In the genomic region with DNA sequence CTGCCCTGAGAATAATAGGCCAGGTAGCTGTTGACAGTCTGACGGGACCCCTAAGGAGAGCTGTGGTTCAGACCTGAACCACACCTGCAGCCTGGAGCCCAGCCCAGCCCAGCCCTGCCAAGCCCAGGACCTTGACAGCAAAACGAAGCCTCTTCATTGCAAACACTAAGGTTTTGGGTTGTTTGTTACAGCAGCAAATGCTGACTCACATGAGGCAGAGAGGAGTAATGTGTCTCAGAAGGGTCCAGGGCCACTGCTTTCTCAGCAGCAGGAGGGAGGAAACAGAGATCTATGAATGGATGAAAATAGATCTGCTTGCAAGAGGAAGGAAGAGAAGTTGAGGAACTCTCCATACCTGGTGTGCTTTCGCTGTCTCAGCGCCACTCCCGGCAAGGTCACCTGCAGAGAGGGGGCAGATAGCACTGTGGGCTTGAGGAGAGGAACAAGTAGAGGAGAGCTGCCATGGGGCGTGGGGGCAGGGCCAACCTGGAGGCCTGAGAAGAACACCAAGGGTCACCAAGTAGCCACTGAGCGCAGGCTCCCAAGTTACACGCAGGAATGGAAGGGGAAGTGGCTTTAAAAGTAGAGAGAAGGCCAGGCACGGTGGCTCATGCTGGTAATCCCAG, we compare ENCODE assay signal across 2 cellular contexts.
TF ChIP-seq lines count a peak whose summit lies in the region.

No MANE protein-coding gene starts in this region.

TF ChIP-seq in IMR-90, 13 proteins besides CTCF, POLR2A, EP300 and RAD21:
- TF ChIP-seq, protein P1, sequence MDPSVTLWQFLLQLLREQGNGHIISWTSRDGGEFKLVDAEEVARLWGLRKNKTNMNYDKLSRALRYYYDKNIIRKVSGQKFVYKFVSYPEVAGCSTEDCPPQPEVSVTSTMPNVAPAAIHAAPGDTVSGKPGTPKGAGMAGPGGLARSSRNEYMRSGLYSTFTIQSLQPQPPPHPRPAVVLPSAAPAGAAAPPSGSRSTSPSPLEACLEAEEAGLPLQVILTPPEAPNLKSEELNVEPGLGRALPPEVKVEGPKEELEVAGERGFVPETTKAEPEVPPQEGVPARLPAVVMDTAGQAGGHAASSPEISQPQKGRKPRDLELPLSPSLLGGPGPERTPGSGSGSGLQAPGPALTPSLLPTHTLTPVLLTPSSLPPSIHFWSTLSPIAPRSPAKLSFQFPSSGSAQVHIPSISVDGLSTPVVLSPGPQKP (IDR thresholded peaks at IDR 0.05; ENCODE audit: borderline replicate concordance, low read depth, low read length), result no peak
- no peak for TF ChIP-seq SMC3 (IDR thresholded peaks at IDR 0.05; ENCODE audit: low read depth, low read length)

TF ChIP-seq in H1, 55 proteins besides CTCF, POLR2A, EP300 and RAD21:
- TF ChIP-seq CEBPB (IDR thresholded peaks at IDR 0.05; ENCODE audit: low read depth, low read length), result no peak
- no peak for TF ChIP-seq SP1 (IDR thresholded peaks at IDR 0.05; ENCODE audit: low read depth, low read length)
- TF ChIP-seq CTBP2 (IDR thresholded peaks at IDR 0.05; ENCODE audit: borderline replicate concordance, insufficient read depth, insufficient read length, low read length), result no peak
- no peak for TF ChIP-seq RBBP5 (IDR thresholded peaks at IDR 0.05; ENCODE audit: borderline replicate concordance, low read depth, low read length)
- no peak for TF ChIP-seq RFX5 (IDR thresholded peaks at IDR 0.05; ENCODE audit: borderline replicate concordance, low read depth, low read length)
- TF ChIP-seq EGR1 (IDR thresholded peaks at IDR 0.05; ENCODE audit: borderline replicate concordance, low read depth, low read length), result no peak
- TF ChIP-seq POU5F1 (IDR thresholded peaks at IDR 0.05; ENCODE audit: low read depth, low read length), result no peak
- TF ChIP-seq ASH2L (IDR thresholded peaks at IDR 0.05; ENCODE audit: low read length), result no peak
- TF ChIP-seq RXRA (IDR thresholded peaks at IDR 0.05; ENCODE audit: insufficient read depth, low read depth, low read length), result no peak
- no peak for TF ChIP-seq ZNF274 (IDR thresholded peaks at IDR 0.05; ENCODE audit: borderline replicate concordance, extremely low read depth, low read length)
- no peak for TF ChIP-seq CBX8 (IDR thresholded peaks at IDR 0.05; ENCODE audit: borderline replicate concordance, low read depth, low read length)
- no peak for TF ChIP-seq SUZ12 (IDR thresholded peaks at IDR 0.05; ENCODE audit: low read length)
- no peak for TF ChIP-seq SP2 (IDR thresholded peaks at IDR 0.05; ENCODE audit: low read length)
- no peak for TF ChIP-seq NANOG (IDR thresholded peaks at IDR 0.05; ENCODE audit: insufficient read depth, low read depth, low read length, poor library complexity, severe bottlenecking)
- no peak for TF ChIP-seq SIX5 (IDR thresholded peaks at IDR 0.05; ENCODE audit: low read depth, low read length)
- TF ChIP-seq GTF2F1 (IDR thresholded peaks at IDR 0.05; ENCODE audit: borderline replicate concordance, low read depth, low read length), result no peak
- TF ChIP-seq NRF1 (IDR thresholded peaks at IDR 0.05; ENCODE audit: low read depth, low read length), result no peak
- TF ChIP-seq SP4 (IDR thresholded peaks at IDR 0.05; ENCODE audit: low read length), result no peak
TF ChIP-seq in H1: peak in this region for 0.
